In genomic region chr10:70671619-70672164, GRCh38 we compare ENCODE assay signal across 1 cellular context.
A peak's percentile ranks its signal among the peaks of the same experiment; 100 is the strongest.
TF ChIP-seq lines count a peak whose summit lies in the region.

No MANE protein-coding gene starts in this region.

TF ChIP-seq in K562, 482 proteins besides CTCF, POLR2A, EP300 and RAD21 (continued from another document):
- TF ChIP-seq ZBTB40 (IDR thresholded peaks at IDR 0.05) (peak; percentile 47), ZBTB40 (CRISPR knock-in tag; IDR thresholded peaks at IDR 0.05) (no peak), RNF219 (CRISPR knock-in tag; IDR thresholded peaks at IDR 0.05) (peak; percentile 65; the same call in 1 of the 2 replicates), STAT5A (IDR thresholded peaks at IDR 0.05; ENCODE audit: borderline replicate concordance, low read length) (no peak; the same call in 1 of the 2 replicates), SAFB2 (IDR thresholded peaks at IDR 0.05; ENCODE audit: borderline replicate concordance, low read depth, low read length, severe bottlenecking) (no peak), NCOA2 (IDR thresholded peaks at IDR 0.05; ENCODE audit: partially characterized antibody in 2 of 2) (no peak), ZNF224 (CRISPR knock-in tag; IDR thresholded peaks at IDR 0.05) (no peak), NFRKB (IDR thresholded peaks at IDR 0.05; ENCODE audit: low read depth) (peak; percentile 87), ZNF165 (CRISPR knock-in tag; IDR thresholded peaks at IDR 0.05; ENCODE audit: borderline replicate concordance) (peak; percentile 90), FOXK1 (CRISPR knock-in tag; IDR thresholded peaks at IDR 0.05; ENCODE audit: borderline replicate concordance) (peak; percentile 91; the same call in 1 of the 2 replicates), GABPB2 (CRISPR knock-in tag; conservative IDR thresholded peaks at IDR 0.05) (no peak), MCM5 (IDR thresholded peaks at IDR 0.05; ENCODE audit: low read depth) (no peak), HNRNPUL1 (IDR thresholded peaks at IDR 0.05; ENCODE audit: low read length) (no peak), FOXJ3 (CRISPR knock-in tag; IDR thresholded peaks at IDR 0.05) (no peak), CGGBP1 (CRISPR knock-in tag; IDR thresholded peaks at IDR 0.05) (no peak; the same call in 1 of the 2 replicates), MTF1 (CRISPR knock-in tag; IDR thresholded peaks at IDR 0.05; ENCODE audit: borderline replicate concordance) (no peak)
